1 cellular context compared by ENCODE assay signal in genomic region chr3:191397771-191398170, GRCh38.
TF ChIP-seq lines count a peak whose summit lies in the region.

No MANE protein-coding gene starts in this region.

TF ChIP-seq in GM23338, 12 proteins besides CTCF, POLR2A, EP300 and RAD21 (continued from another document):
- TF ChIP-seq REST (IDR thresholded peaks at IDR 0.05; ENCODE audit: unreplicated experiment) (no peak), ZNF114 (CRISPR knock-in tag; IDR thresholded peaks at IDR 0.05) (no peak), ETS1 (IDR thresholded peaks at IDR 0.05) (no peak), ZNF331 (CRISPR knock-in tag; IDR thresholded peaks at IDR 0.05; ENCODE audit: low read depth) (no peak), EZH2 (IDR thresholded peaks at IDR 0.05; ENCODE audit: low read depth, unreplicated experiment) (no peak), NANOG (IDR thresholded peaks at IDR 0.05; ENCODE audit: borderline replicate concordance) (no peak), POLR2AphosphoS5 (IDR thresholded peaks at IDR 0.05; ENCODE audit: low read depth) (no peak)
